1 cellular context compared by ENCODE assay signal in the genomic region with DNA sequence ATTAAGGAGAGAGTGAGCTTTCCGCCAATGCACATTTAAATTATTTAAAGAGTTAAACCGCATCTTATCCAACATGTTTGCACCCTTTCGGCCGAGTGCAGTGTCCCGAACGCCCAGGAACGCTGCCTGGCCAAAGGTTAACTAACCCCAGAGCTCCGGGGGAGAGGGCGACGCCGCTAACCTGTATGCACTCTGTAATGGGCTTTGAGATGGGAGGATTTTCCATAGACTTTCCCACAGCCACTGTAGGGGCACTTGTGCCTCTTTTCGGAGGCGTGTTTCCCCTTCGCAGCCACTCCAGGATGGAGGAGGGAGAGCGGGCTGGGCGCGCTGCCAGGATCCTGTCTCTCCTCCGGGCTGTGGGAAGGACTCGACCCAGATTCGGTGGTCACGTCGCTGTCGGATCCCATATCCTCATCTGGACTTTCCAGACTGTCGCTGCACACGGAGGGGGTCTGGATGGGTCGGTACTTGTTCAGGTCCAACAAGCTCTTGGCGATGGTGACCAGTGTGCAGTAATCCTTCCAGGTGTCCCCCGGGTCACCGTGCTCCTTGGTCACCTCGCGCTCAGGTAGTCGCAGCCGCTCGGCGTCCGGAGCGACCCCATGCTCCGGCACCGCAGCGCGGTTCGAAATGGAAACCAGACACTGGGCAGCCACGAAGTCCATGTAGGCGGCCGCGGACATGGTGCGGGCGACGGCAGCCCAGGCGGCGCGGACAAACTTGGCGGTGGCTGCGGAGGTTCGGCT.
TF ChIP-seq lines count a peak whose summit lies in the region.

No MANE protein-coding gene starts in this region.

TF ChIP-seq in K562, 482 proteins besides CTCF, POLR2A, EP300 and RAD21 (continued from another document):
- no peak for TF ChIP-seq ZHX1 (conservative IDR thresholded peaks at IDR 0.05; ENCODE audit: low read length)
- no peak for TF ChIP-seq CBX5 (IDR thresholded peaks at IDR 0.05; ENCODE audit: borderline replicate concordance, low read depth)
- 0 out of 2 replicates have a peak, but pooled peaks have one; percentile 16 for TF ChIP-seq SUPT5H (IDR thresholded peaks at IDR 0.05)
- no peak for TF ChIP-seq ZNF586 (CRISPR knock-in tag; conservative IDR thresholded peaks at IDR 0.05)
- no peak for TF ChIP-seq ZKSCAN8 (CRISPR knock-in tag; IDR thresholded peaks at IDR 0.05)
- TF ChIP-seq ZNF197 (CRISPR knock-in tag; IDR thresholded peaks at IDR 0.05; ENCODE audit: low read depth): no peak
- no peak for TF ChIP-seq ZNF239 (CRISPR knock-in tag; IDR thresholded peaks at IDR 0.05)
- TF ChIP-seq RHOXF2B (CRISPR knock-in tag; conservative IDR thresholded peaks at IDR 0.05): no peak
- peak in 1 of 2 experiments; percentile 58; a peak in 2 of 4 replicates for TF ChIP-seq SIN3A (IDR thresholded peaks at IDR 0.05; ENCODE audit: borderline replicate concordance in 2 of 2, control insufficient read depth in 1 of 2, low read depth in 2 of 2, low read length in 2 of 2)
- peak; percentile 37 for TF ChIP-seq RBFOX2 (IDR thresholded peaks at IDR 0.05; ENCODE audit: low read depth, low read length)
TF ChIP-seq in K562: peak in this region for 19.
